7 cellular contexts compared by ENCODE assay signal in the genomic region with DNA sequence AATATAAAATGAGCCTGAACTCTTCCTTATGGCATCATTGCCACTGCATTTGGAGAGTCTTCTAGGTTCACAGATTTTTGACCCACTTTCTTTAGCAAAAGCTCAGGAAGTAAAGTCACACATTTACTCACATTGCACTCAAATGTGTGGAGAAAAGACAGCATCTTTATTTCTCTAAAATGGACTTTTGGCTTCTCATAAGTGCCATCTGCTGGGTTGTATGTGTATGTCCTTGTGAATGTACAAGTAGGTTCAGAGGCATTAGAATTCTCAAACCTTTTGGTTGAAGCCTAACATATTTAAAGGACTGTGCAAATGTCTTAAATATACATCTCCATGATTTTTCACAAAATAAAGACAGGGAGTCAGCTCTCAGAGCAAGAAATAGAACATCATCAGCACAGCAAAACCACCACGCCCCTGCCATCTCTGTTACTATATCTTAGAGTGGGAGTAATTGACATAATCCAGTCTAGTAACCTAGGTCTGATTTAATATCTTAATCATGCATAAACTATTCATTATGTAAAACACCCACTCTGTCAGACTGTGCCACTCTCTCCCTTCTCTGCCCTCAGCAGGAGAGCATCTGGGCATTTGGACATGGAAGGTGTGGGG.
DNase-seq lines count a peak whose midpoint lies in the region; ATAC-seq and TF ChIP-seq lines count a peak whose summit lies in the region.

No MANE protein-coding gene starts in this region.

- no peak overlapping the region for H3K4me3 ChIP-seq in fibroblast of mammary gland (ENCODE audit: control insufficient read depth, low read depth, low read length)

- peak; percentile 16 for TF ChIP-seq CTCF in GM12873 (IDR thresholded peaks at IDR 0.05; ENCODE audit: insufficient read depth, low read depth, low read length, missing control alignments)
- peak; percentile 54 for TF ChIP-seq CTCF in fibroblast of mammary gland (conservative IDR thresholded peaks at IDR 0.05; ENCODE audit: control insufficient read depth, insufficient read depth, low read depth, low read length)
- no peak for TF ChIP-seq CTCF in GM10248 (IDR thresholded peaks at IDR 0.05; ENCODE audit: control extremely low read depth, extremely low read depth, low read depth, missing control alignments)

- peak; percentile 45 for DNase-seq in NCI-H69 (lab: John Stamatoyannopoulos, UW)
- DNase-seq in fibroblast of mammary gland (ENCODE audit: low read depth): peak; percentile 63
- peak; percentile 17 for DNase-seq in retina
- DNase-seq in GM10248 (ENCODE audit: extremely low spot score): no peak
- DNase-seq in cortex of kidney (lab: John Stamatoyannopoulos, UW): no peak

- CTCF ChIA-PET in GM10248 (lab: Yijun Ruan, JAX): interaction anchor here (0.9 to 3.6 kb wide), 2 partner anchors 10 to 41 kb away, joined by 3 to 15 read pairs; no protein-coding TSS in a partner anchor

- POLR2A ChIA-PET in GM10248 (lab: Yijun Ruan, JAX): no interaction called here

- no peak for ATAC-seq in GM19324 (IDR thresholded peaks at IDR 0.05; ENCODE audit: low FRiP score, unreplicated experiment)

Comparison
In these comparisons a context has a peak if more than half of its experiments do, and no peak if none do; other contexts are left out.
1. DNase-seq: peak in NCI-H69 (single experiment), fibroblast of mammary gland (single experiment) and retina (single experiment); none in GM10248 (single experiment) and cortex of kidney (single experiment).